Comparison of ENCODE assay signal across 8 cellular contexts in the genomic region with DNA sequence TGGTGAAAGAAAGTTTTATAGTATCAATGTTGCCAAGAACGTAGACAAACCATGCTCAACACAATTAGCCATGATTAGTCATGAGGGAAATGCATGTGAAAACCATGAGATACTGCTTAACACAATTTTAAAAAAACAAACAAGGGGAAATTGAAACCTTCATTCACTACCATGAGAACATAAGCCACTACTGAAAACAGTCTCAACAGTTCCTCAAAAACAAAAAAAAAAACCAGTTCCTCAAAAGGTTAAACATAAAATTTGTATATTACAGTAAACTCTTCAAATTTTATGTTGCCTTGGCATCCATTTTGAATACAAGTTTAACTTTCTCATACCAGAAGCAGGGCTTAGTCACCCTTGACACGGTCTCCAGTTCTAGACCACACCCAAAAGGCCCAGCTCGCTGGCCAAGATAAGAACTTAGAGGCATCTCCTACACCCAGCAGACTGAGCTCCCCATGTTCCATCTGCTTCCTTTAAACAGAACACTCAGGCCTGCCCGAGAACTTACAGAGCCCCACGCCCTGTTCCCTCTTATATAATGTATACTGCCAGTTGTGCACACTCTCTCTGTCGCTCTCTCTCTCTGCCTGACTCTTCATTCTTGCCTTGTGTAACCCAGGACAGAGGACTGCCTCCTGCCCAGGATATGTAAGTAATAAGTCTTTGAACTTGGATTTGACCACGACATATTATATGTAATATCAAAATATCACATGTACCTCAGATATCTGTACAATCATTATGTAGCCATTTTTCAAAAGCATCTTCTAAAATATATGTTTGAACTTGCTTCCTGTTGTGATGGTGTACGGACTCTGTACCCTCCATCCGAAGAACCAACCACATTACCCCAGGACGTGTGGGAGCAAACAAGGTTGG.
A peak's percentile ranks its signal among the peaks of the same experiment; 100 is the strongest.
DNase-seq lines count a peak whose midpoint lies in the region; ATAC-seq and TF ChIP-seq lines count a peak whose summit lies in the region.

No MANE protein-coding gene starts in this region.

- POLR2A ChIA-PET in CD8-positive, alpha-beta T cell (lab: Charles Lee) = interaction anchor here (0.6 to 1.1 kb wide), 2 partner anchors 28 to 1034 kb away, joined by 3 read pairs; no protein-coding TSS in a partner anchor

- peak; percentile 66 for ATAC-seq in CD8-positive, alpha-beta T cell
- ATAC-seq in GM21526 (IDR thresholded peaks at IDR 0.05; ENCODE audit: low FRiP score, unreplicated experiment) = peak; percentile 46

- DNase-seq in CD8-positive, alpha-beta T cell = peak in 6 of 7 experiments; percentile 9 to 48 (median 34)
- peak; percentile 49 for DNase-seq in HS-5 (ENCODE audit: low read depth)
- peak; percentile 80 for DNase-seq in activated CD4-positive, alpha-beta T cell treated with anti-CD3 and anti-CD28 coated beads, Interleukin-2, amount 10 ng/mL, durations not matched to agents 24 days and 14 days
- DNase-seq in erythroblast (lab: John Stamatoyannopoulos, UW) = peak; percentile 97 to 99
- peak; percentile 53 for DNase-seq in non-pigmented ciliary epithelial cell (ENCODE audit: low read depth)
- no peak for DNase-seq in cerebellar nuclear complex (lab: John Stamatoyannopoulos, UW)
- no peak for DNase-seq in DMS79 (lab: John Stamatoyannopoulos, UW)

- no peaks in the 10 kb centered on the region for H3K9me3 ChIP-seq in CD8-positive, alpha-beta T cell (ENCODE audit: low read length)

- H3K27ac Mint-ChIP-seq in CD8-positive, alpha-beta T cell = peak overlapping the region; percentile 55
- H3K27ac Mint-ChIP-seq in activated CD4-positive, alpha-beta T cell treated with anti-CD3 and anti-CD28 coated beads, Interleukin-2, amount 10 ng/mL, durations not matched to agents 24 days and 14 days = peak overlapping the region; percentile 89

- peak overlapping the region; percentile 30 for H3K4me3 Mint-ChIP-seq in CD8-positive, alpha-beta T cell
- H3K4me3 Mint-ChIP-seq in activated CD4-positive, alpha-beta T cell treated with anti-CD3 and anti-CD28 coated beads, Interleukin-2, amount 10 ng/mL, durations not matched to agents 24 days and 14 days = peak overlapping the region; percentile 54

- H3K27me3 Mint-ChIP-seq in CD8-positive, alpha-beta T cell (ENCODE audit: low read depth) = no peaks in the 10 kb centered on the region
- no peaks in the 10 kb centered on the region for H3K27me3 Mint-ChIP-seq in activated CD4-positive, alpha-beta T cell treated with anti-CD3 and anti-CD28 coated beads, Interleukin-2, amount 10 ng/mL, durations not matched to agents 24 days and 14 days

- TF ChIP-seq CTCF in CD8-positive, alpha-beta T cell (IDR thresholded peaks at IDR 0.05) = no peak

- CTCF ChIA-PET in CD8-positive, alpha-beta T cell (lab: Charles Lee) = interaction anchor here (1.7 kb wide), 1 partner anchor 144 kb away, joined by 6 read pairs; no protein-coding TSS in a partner anchor

- H3K9me3 Mint-ChIP-seq in CD8-positive, alpha-beta T cell = no peaks in the 10 kb centered on the region
- H3K9me3 Mint-ChIP-seq in activated CD4-positive, alpha-beta T cell treated with anti-CD3 and anti-CD28 coated beads, Interleukin-2, amount 10 ng/mL, durations not matched to agents 24 days and 14 days = no peaks in the 10 kb centered on the region

- peak; percentile 93 for TF ChIP-seq POLR2A in erythroblast (IDR thresholded peaks at IDR 0.05; ENCODE audit: low read length)

- H3K36me3 ChIP-seq in CD8-positive, alpha-beta T cell (ENCODE audit: insufficient read depth, low read length) = no peaks in the 10 kb centered on the region

- H3K27ac ChIP-seq in CD8-positive, alpha-beta T cell (ENCODE audit: low read depth, low read length) = no peak overlapping the region

- intact Hi-C loops in CD8-positive, alpha-beta T cell (cut with DNase I, micrococcal nuclease) = loop anchor here in 1 of 2 experiments (5.0 kb wide), 1 partner anchor 58 kb away; no protein-coding TSS in a partner anchor
- intact Hi-C loops in activated CD4-positive, alpha-beta T cell treated with anti-CD3 and anti-CD28 coated beads, Interleukin-2, amount 10 ng/mL, durations not matched to agents 24 days and 14 days (cut with micrococcal nuclease) = loop anchor here (1.0 to 2.0 kb wide), 3 partner anchors 9 to 64 kb away; no protein-coding TSS in a partner anchor

- no peak overlapping the region for H3K4me3 ChIP-seq in CD8-positive, alpha-beta T cell (ENCODE audit: low read depth, low read length)

- no peaks in the 10 kb centered on the region for H3K27me3 ChIP-seq in CD8-positive, alpha-beta T cell (ENCODE audit: insufficient read depth, low read length)

- H3K36me3 Mint-ChIP-seq in CD8-positive, alpha-beta T cell = peaks cover 45% of the 10 kb centered on the region
- H3K36me3 Mint-ChIP-seq in activated CD4-positive, alpha-beta T cell treated with anti-CD3 and anti-CD28 coated beads, Interleukin-2, amount 10 ng/mL, durations not matched to agents 24 days and 14 days (ENCODE audit: low read depth) = peaks cover 47% of the 10 kb centered on the region

- peaks cover 81% of the 10 kb centered on the region for H3K4me1 Mint-ChIP-seq in CD8-positive, alpha-beta T cell (ENCODE audit: low read depth)
- H3K4me1 Mint-ChIP-seq in activated CD4-positive, alpha-beta T cell treated with anti-CD3 and anti-CD28 coated beads, Interleukin-2, amount 10 ng/mL, durations not matched to agents 24 days and 14 days = peaks cover 74% of the 10 kb centered on the region

- H3K4me1 ChIP-seq in CD8-positive, alpha-beta T cell (ENCODE audit: insufficient read depth, low read length) = peaks cover 38% of the 10 kb centered on the region

Comparison
In these comparisons a context has a peak if more than half of its experiments do, and no peak if none do; other contexts are left out.
1. DNase-seq: peak in CD8-positive, alpha-beta T cell (6 of 7), HS-5 (single experiment), activated CD4-positive, alpha-beta T cell treated with anti-CD3 and anti-CD28 coated beads, Interleukin-2, amount 10 ng/mL, durations not matched to agents 24 days and 14 days (single experiment), erythroblast (2 of 2) and non-pigmented ciliary epithelial cell (single experiment); none in cerebellar nuclear complex (0 of 2) and DMS79 (single experiment).